7 cellular contexts compared by ENCODE assay signal in genomic region chr3:14780927-14781507, GRCh38. TPM values are rescaled to one million over a fixed set of nuclear protein-coding genes. Genes with fewer than 3 reads are reported as not detected.
DNase-seq lines count a peak whose midpoint lies in the region; ATAC-seq and TF ChIP-seq lines count a peak whose summit lies in the region.

No MANE protein-coding gene starts in this region.

- TF ChIP-seq CTCF in NB4 (IDR thresholded peaks at IDR 0.05; ENCODE audit: low read depth, low read length) (peak; percentile 81), right atrium auricular region (IDR thresholded peaks at IDR 0.05) (peak; percentile 40 to 72), stomach (IDR thresholded peaks at IDR 0.05) (peak in 2 of 7 experiments; percentile 32 to 56)

- DNase-seq in GM04504 (ENCODE audit: low read depth), result peak; percentile 13
- peak; percentile 70 for DNase-seq in NB4 (ENCODE audit: low read depth)
- peak; percentile 16 for DNase-seq in activated CD4-positive, alpha-beta T cell treated with anti-CD3 and anti-CD28 coated beads, Interleukin-2, amount 50 U/mL, for 1 hour
- DNase-seq in right atrium auricular region (ENCODE audit: low spot score), result no peak
- DNase-seq in stomach, result peak; percentile 69
- DNase-seq in T-helper 17 cell, result no peak

- H3K27ac ChIP-seq in right atrium auricular region (no peak overlapping the region), stomach (no peak overlapping the region)

- TF ChIP-seq POLR2A in NB4 (IDR thresholded peaks at IDR 0.05; ENCODE audit: extremely low read depth, insufficient read length), result no peak
- no peak for TF ChIP-seq POLR2A in stomach (IDR thresholded peaks at IDR 0.05)

- no peak for TF ChIP-seq EP300 in stomach (IDR thresholded peaks at IDR 0.05)

- H3K27me3 ChIP-seq in right atrium auricular region (no peaks in the 10 kb centered on the region), stomach (peaks cover 0 to 13% (median 0%) of the 10 kb centered on the region in 3 donors)

- H3K27me3 Mint-ChIP-seq in T-helper 17 cell, result peaks cover 34% of the 10 kb centered on the region

- H3K9me3 ChIP-seq in right atrium auricular region, result peaks cover 0 to 21% of the 10 kb centered on the region in 2 donors
- H3K9me3 ChIP-seq in stomach, result peaks cover 0 to 13% (median 6%) of the 10 kb centered on the region in 4 donors
- no peaks in the 10 kb centered on the region for H3K9me3 ChIP-seq in T-helper 17 cell (ENCODE audit: control insufficient read depth, low read length, poor library complexity, severe bottlenecking)

- no peaks in the 10 kb centered on the region for H3K36me3 ChIP-seq in right atrium auricular region
- H3K36me3 ChIP-seq in stomach, result no peaks in the 10 kb centered on the region

- H3K4me1 ChIP-seq in right atrium auricular region (no peaks in the 10 kb centered on the region), stomach (peaks cover 0 to 3% (median 0%) of the 10 kb centered on the region in 4 donors)

- H3K4me1 Mint-ChIP-seq in T-helper 17 cell, result no peaks in the 10 kb centered on the region

- H3K4me3 ChIP-seq in NB4 (ENCODE audit: low read depth, low read length) (no peak overlapping the region), right atrium auricular region (no peak overlapping the region), stomach (no peak overlapping the region)

- no peaks in the 10 kb centered on the region for H3K36me3 Mint-ChIP-seq in T-helper 17 cell (ENCODE audit: low read depth)

- H3K27ac Mint-ChIP-seq in T-helper 17 cell, result no peak overlapping the region

- H3K4me3 Mint-ChIP-seq in T-helper 17 cell, result no peak overlapping the region

- intact Hi-C loops in stomach (cut with DNase I; ENCODE audit: low total_unique reads), result no loop called here

- ATAC-seq in GM21619 (IDR thresholded peaks at IDR 0.05; ENCODE audit: unreplicated experiment) (peak; percentile 74), T-helper 17 cell (no peak)

- 33 to 42% (median 37%) methylated on average over 12 of the region's 12 CpGs for WGBS in stomach, 5 donors

RNA-seq across cellular contexts. Expression of gene FGD5, which starts 37.7 kb away (rescaled TPM):
- 10 to 100 TPM in 1 of 2 donors, 1 to 10 TPM in 1; 9.6 to 18.8 TPM for total RNA-seq in right atrium auricular region
- 10 to 100 TPM in 3 of 5 donors, 1 to 10 TPM in 2; 1.2 to 34.1 (median 13.3) TPM for total RNA-seq in stomach
- 1 to 10 TPM; 2.7 to 9.5 (median 8.5) TPM for polyA plus RNA-seq in stomach
- total RNA-seq in T-helper 17 cell, result not detected

Comparison
In these comparisons a context has a peak if more than half of its experiments do, and no peak if none do; other contexts are left out.
1. DNase-seq: peak in GM04504 (single experiment), NB4 (single experiment), activated CD4-positive, alpha-beta T cell treated with anti-CD3 and anti-CD28 coated beads, Interleukin-2, amount 50 U/mL, for 1 hour (single experiment) and stomach (single experiment); none in right atrium auricular region (single experiment) and T-helper 17 cell (0 of 3).